In the genomic region with DNA sequence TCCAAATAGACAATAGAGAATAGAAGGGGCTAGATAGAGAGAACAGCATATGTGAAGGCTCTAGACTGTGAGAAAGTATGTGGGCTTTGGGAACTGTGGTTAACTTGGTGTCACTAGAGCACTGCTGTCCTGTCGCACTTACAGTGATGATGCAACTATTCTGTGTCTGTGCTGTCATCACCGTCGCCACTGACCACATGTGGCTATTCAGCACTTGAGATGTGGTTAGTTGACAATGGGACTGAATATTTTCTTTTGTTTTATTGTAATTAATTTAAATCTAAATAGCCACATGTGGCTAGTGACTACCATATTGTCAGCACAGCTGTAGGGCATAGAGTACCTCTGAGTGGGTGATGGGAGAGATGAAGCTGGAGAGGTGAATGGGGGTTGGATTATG, we compare ENCODE assay signal across 1 cellular context.
TF ChIP-seq lines count a peak whose summit lies in the region.

No MANE protein-coding gene starts in this region.

TF ChIP-seq in K562, 482 proteins besides CTCF, POLR2A, EP300 and RAD21 (continued from another document and continues in another):
- TF ChIP-seq, protein P1, sequence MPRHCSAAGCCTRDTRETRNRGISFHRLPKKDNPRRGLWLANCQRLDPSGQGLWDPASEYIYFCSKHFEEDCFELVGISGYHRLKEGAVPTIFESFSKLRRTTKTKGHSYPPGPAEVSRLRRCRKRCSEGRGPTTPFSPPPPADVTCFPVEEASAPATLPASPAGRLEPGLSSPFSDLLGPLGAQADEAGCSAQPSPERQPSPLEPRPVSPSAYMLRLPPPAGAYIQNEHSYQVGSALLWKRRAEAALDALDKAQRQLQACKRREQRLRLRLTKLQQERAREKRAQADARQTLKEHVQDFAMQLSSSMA (CRISPR knock-in tag; IDR thresholded peaks at IDR 0.05) = no peak
- TF ChIP-seq, protein P2, sequence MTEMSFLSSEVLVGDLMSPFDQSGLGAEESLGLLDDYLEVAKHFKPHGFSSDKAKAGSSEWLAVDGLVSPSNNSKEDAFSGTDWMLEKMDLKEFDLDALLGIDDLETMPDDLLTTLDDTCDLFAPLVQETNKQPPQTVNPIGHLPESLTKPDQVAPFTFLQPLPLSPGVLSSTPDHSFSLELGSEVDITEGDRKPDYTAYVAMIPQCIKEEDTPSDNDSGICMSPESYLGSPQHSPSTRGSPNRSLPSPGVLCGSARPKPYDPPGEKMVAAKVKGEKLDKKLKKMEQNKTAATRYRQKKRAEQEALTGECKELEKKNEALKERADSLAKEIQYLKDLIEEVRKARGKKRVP (CRISPR knock-in tag; IDR thresholded peaks at IDR 0.05) = peak; percentile 87
- no peak for TF ChIP-seq PYGO2 (tag; IDR thresholded peaks at IDR 0.05)
- peak; percentile 68; the same call in 1 of the 2 replicates for TF ChIP-seq ESRRA (IDR thresholded peaks at IDR 0.05; ENCODE audit: borderline replicate concordance, low read depth)
- TF ChIP-seq, protein P3, sequence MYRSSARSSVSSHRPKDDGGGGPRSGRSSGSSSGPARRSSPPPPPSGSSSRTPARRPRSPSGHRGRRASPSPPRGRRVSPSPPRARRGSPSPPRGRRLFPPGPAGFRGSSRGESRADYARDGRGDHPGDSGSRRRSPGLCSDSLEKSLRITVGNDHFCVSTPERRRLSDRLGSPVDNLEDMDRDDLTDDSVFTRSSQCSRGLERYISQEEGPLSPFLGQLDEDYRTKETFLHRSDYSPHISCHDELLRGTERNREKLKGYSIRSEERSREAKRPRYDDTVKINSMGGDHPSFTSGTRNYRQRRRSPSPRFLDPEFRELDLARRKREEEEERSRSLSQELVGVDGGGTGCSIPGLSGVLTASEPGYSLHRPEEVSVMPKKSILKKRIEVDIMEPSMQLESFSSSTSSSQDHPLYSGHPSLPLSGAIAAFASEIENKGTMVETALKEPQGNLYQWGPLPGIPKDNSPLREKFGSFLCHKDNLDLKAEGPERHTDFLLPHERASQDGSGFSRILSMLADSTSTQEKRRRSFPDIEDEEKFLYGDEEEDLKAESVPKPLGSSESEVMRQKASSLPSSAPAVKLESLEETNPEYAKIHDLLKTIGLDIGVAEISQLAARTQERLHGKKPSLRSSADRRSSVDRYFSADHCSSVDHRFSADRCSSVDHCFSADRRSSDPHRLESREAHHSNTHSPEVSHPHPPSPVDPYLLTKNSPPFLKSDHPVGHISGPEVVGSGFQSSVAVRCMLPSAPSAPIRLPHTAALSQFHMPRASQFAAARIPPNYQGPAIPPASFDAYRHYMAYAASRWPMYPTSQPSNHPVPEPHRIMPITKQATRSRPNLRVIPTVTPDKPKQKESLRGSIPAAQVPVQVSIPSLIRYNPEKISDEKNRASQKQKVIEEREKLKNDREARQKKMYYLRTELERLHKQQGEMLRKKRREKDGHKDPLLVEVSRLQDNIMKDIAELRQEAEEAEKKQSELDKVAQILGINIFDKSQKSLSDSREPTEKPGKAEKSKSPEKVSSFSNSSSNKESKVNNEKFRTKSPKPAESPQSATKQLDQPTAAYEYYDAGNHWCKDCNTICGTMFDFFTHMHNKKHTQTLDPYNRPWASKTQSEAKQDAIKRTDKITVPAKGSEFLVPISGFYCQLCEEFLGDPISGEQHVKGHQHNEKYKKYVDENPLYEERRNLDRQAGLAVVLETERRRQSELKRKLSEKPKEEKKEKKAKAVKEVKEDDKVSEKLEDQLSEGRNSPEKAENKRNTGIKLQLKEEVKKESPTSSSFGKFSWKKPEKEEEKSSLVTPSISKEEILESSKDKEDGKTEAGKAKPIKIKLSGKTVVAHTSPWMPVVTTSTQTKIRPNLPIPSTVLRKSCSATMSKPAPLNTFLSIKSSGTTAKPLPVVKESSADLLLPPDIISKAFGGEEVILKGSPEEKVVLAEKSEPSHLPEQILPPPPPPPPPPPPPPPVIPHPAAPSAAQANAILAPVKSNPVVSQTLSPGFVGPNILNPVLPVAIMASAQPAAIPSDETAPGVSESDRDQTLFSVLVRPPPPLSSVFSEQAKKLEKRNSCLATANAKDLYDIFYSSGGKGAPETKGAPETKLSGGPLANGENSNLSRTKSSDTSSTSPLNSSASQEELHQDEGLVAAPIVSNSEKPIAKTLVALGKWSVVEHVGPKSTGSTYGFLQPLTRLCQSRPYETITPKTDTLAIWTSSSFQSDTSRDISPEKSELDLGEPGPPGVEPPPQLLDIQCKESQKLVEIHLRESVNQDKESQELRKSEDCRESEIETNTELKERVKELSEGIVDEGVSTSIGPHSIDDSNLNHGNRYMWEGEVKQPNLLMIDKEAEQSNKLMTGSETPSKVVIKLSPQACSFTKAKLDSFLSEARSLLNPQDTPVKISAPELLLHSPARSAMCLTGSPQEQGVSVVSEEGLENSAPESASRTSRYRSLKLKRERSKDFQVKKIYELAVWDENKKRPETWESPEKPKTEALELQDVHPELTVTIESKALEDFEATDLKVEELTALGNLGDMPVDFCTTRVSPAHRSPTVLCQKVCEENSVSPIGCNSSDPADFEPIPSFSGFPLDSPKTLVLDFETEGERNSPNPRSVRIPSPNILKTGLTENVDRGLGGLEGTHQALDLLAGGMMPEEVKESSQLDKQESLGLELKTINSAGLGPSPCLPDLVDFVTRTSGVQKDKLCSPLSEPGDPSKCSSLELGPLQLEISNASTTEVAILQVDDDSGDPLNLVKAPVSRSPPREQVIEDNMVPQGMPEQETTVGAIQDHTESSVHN (IDR thresholded peaks at IDR 0.05; ENCODE audit: borderline replicate concordance in 1 of 2, low read depth in 1 of 2) = peak in 1 of 2 experiments; percentile 56; a peak in 1 of 4 replicates
- TF ChIP-seq, protein P4, sequence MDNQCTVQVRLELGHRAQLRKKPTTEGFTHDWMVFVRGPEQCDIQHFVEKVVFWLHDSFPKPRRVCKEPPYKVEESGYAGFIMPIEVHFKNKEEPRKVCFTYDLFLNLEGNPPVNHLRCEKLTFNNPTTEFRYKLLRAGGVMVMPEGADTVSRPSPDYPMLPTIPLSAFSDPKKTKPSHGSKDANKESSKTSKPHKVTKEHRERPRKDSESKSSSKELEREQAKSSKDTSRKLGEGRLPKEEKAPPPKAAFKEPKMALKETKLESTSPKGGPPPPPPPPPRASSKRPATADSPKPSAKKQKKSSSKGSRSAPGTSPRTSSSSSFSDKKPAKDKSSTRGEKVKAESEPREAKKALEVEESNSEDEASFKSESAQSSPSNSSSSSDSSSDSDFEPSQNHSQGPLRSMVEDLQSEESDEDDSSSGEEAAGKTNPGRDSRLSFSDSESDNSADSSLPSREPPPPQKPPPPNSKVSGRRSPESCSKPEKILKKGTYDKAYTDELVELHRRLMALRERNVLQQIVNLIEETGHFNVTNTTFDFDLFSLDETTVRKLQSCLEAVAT (IDR thresholded peaks at IDR 0.05) = peak in 1 of 2 experiments; percentile 59; a peak in 1 of 4 replicates
- TF ChIP-seq, protein P5, sequence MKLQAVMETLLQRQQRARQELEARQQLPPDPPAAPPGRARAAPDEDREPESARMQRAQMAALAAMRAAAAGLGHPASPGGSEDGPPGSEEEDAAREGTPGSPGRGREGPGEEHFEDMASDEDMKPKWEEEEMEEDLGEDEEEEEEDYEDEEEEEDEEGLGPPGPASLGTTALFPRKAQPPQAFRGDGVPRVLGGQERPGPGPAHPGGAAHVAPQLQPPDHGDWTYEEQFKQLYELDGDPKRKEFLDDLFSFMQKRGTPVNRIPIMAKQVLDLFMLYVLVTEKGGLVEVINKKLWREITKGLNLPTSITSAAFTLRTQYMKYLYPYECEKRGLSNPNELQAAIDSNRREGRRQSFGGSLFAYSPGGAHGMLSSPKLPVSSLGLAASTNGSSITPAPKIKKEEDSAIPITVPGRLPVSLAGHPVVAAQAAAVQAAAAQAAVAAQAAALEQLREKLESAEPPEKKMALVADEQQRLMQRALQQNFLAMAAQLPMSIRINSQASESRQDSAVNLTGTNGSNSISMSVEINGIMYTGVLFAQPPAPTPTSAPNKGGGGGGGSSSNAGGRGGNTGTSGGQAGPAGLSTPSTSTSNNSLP (IDR thresholded peaks at IDR 0.05; ENCODE audit: borderline replicate concordance, low read depth, low read length) = no peak
- no peak for TF ChIP-seq NR3C1 (CRISPR knock-in tag; IDR thresholded peaks at IDR 0.05)
- peak; percentile 83 for TF ChIP-seq MEIS2 (IDR thresholded peaks at IDR 0.05; ENCODE audit: partially characterized antibody)
- TF ChIP-seq, protein P6, sequence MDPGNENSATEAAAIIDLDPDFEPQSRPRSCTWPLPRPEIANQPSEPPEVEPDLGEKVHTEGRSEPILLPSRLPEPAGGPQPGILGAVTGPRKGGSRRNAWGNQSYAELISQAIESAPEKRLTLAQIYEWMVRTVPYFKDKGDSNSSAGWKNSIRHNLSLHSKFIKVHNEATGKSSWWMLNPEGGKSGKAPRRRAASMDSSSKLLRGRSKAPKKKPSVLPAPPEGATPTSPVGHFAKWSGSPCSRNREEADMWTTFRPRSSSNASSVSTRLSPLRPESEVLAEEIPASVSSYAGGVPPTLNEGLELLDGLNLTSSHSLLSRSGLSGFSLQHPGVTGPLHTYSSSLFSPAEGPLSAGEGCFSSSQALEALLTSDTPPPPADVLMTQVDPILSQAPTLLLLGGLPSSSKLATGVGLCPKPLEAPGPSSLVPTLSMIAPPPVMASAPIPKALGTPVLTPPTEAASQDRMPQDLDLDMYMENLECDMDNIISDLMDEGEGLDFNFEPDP (CRISPR knock-in tag; IDR thresholded peaks at IDR 0.05) = no peak
- TF ChIP-seq, protein P7, sequence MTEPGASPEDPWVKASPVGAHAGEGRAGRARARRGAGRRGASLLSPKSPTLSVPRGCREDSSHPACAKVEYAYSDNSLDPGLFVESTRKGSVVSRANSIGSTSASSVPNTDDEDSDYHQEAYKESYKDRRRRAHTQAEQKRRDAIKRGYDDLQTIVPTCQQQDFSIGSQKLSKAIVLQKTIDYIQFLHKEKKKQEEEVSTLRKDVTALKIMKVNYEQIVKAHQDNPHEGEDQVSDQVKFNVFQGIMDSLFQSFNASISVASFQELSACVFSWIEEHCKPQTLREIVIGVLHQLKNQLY (CRISPR knock-in tag; conservative IDR thresholded peaks at IDR 0.05) = no peak
- TF ChIP-seq ZFP1 (CRISPR knock-in tag; IDR thresholded peaks at IDR 0.05) = no peak
- no peak for TF ChIP-seq RBM34 (IDR thresholded peaks at IDR 0.05; ENCODE audit: borderline replicate concordance, insufficient read depth, low read length)
- TF ChIP-seq ZNF717 (CRISPR knock-in tag; IDR thresholded peaks at IDR 0.05) = no peak
- TF ChIP-seq, protein P8, sequence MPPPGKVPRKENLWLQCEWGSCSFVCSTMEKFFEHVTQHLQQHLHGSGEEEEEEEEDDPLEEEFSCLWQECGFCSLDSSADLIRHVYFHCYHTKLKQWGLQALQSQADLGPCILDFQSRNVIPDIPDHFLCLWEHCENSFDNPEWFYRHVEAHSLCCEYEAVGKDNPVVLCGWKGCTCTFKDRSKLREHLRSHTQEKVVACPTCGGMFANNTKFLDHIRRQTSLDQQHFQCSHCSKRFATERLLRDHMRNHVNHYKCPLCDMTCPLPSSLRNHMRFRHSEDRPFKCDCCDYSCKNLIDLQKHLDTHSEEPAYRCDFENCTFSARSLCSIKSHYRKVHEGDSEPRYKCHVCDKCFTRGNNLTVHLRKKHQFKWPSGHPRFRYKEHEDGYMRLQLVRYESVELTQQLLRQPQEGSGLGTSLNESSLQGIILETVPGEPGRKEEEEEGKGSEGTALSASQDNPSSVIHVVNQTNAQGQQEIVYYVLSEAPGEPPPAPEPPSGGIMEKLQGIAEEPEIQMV (tag; conservative IDR thresholded peaks at IDR 0.05; ENCODE audit: low read depth) = no peak
- TF ChIP-seq EWSR1 (IDR thresholded peaks at IDR 0.05; ENCODE audit: borderline replicate concordance, low read depth, partially characterized antibody) = no peak
- no peak for TF ChIP-seq HLTF (IDR thresholded peaks at IDR 0.05)
- TF ChIP-seq RBM15 (IDR thresholded peaks at IDR 0.05; ENCODE audit: insufficient read depth, low read length) = no peak
- peak; percentile 83 for TF ChIP-seq CEBPB (tag; IDR thresholded peaks at IDR 0.05)
- TF ChIP-seq L3MBTL2 (IDR thresholded peaks at IDR 0.05) = 0 out of 2 replicates have a peak, but pooled peaks have one; percentile 34
- no peak for TF ChIP-seq NBN (IDR thresholded peaks at IDR 0.05; ENCODE audit: low read depth)
- TF ChIP-seq, protein P9, sequence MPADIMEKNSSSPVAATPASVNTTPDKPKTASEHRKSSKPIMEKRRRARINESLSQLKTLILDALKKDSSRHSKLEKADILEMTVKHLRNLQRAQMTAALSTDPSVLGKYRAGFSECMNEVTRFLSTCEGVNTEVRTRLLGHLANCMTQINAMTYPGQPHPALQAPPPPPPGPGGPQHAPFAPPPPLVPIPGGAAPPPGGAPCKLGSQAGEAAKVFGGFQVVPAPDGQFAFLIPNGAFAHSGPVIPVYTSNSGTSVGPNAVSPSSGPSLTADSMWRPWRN (IDR thresholded peaks at IDR 0.05; ENCODE audit: low read depth) = peak; percentile 82
- no peak for TF ChIP-seq GABPB2 (CRISPR knock-in tag; conservative IDR thresholded peaks at IDR 0.05)
- TF ChIP-seq, protein P10, sequence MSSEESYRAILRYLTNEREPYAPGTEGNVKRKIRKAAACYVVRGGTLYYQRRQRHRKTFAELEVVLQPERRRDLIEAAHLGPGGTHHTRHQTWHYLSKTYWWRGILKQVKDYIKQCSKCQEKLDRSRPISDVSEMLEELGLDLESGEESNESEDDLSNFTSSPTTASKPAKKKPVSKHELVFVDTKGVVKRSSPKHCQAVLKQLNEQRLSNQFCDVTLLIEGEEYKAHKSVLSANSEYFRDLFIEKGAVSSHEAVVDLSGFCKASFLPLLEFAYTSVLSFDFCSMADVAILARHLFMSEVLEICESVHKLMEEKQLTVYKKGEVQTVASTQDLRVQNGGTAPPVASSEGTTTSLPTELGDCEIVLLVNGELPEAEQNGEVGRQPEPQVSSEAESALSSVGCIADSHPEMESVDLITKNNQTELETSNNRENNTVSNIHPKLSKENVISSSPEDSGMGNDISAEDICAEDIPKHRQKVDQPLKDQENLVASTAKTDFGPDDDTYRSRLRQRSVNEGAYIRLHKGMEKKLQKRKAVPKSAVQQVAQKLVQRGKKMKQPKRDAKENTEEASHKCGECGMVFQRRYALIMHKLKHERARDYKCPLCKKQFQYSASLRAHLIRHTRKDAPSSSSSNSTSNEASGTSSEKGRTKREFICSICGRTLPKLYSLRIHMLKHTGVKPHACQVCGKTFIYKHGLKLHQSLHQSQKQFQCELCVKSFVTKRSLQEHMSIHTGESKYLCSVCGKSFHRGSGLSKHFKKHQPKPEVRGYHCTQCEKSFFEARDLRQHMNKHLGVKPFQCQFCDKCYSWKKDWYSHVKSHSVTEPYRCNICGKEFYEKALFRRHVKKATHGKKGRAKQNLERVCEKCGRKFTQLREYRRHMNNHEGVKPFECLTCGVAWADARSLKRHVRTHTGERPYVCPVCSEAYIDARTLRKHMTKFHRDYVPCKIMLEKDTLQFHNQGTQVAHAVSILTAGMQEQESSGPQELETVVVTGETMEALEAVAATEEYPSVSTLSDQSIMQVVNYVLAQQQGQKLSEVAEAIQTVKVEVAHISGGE (CRISPR knock-in tag; IDR thresholded peaks at IDR 0.05) = no peak
- no peak for TF ChIP-seq PHF8 (IDR thresholded peaks at IDR 0.05; ENCODE audit: borderline replicate concordance, low read length)
- no peak for TF ChIP-seq PHB2 (IDR thresholded peaks at IDR 0.05; ENCODE audit: low read depth)
- peak; percentile 88 for TF ChIP-seq SOX6 (IDR thresholded peaks at IDR 0.05)
